Comparison of ENCODE assay signal across 10 cellular contexts in the genomic region with DNA sequence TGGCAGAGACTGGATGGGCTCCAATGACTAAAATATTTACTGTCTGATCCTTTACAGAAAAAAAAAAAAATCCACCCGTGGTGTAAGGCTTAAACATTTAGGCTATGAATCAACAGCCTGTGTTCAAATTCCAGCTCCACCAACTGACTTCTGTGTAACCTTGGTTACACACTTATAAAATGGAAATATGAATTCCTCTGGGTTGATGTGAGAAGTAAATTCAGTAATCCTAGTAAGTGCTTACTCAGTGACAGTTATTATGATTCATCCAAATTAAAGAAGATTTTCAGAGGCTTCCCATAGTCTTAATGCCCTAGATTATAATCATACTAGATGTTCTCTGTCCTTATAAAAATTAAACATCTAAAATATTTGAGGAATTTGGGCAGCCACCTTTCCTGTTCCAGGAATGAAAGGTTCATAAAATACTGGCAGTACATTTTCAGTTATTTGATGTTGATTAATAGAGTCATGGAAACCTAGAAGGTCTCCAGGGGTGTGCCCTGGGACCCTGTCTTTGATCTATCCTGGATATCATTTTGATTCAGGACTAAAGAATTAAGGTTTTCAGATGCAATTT.
DNase-seq lines count a peak whose midpoint lies in the region; TF ChIP-seq lines count a peak whose summit lies in the region.
"Had no signal": no experiment of that assay in that cellular context is flagged by ENCODE, and none has a peak within 500 bp of the region (broad histone marks: within the 10 kb centered on the region; RNA-seq: fewer than 3 reads in every experiment).

No MANE protein-coding gene starts in this region.

- H3K4me3 ChIP-seq in coronary artery: no peak overlapping the region
- no peak overlapping the region for H3K4me3 ChIP-seq in muscle layer of duodenum (ENCODE audit: low read depth in 1 of 2, low read length in 2 of 2)
- H3K4me3 ChIP-seq: right lobe of liver had no signal

- peaks cover 0 to 9% of the 10 kb centered on the region in 2 donors for H3K4me1 ChIP-seq in muscle layer of duodenum (ENCODE audit: control insufficient read depth in 1 of 2, insufficient read depth in 2 of 2, low read length in 2 of 2)

- H3K9me3 ChIP-seq in muscle layer of duodenum (ENCODE audit: control insufficient read depth in 1 of 2, low read length in 2 of 2): no peaks in the 10 kb centered on the region
- H3K9me3 ChIP-seq: right lobe of liver had no signal

- TF ChIP-seq CTCF in coronary artery (IDR thresholded peaks at IDR 0.05): no peak

- DNase-seq in ACHN (peak; percentile 68), LHCN-M2 (ENCODE audit: low read depth) (peak; percentile 97), coronary artery (ENCODE audit: low spot score) (no peak), OCI-M2 (lab: John Stamatoyannopoulos, UW; ENCODE audit: unreplicated experiment) (no peak), NCI-H2029 (lab: John Stamatoyannopoulos, UW) (no peak), NCI-H1092 treated with DMSO at 0.1 percent for 48 hours (lab: John Stamatoyannopoulos, UW) (no peak), ureter (ENCODE audit: low spot score) (no peak)
- DNase-seq: DND-41 had no signal

- in situ Hi-C loops in ACHN (cut with HindIII; ENCODE audit: low pct_ligation_motif_present, low pct_unique_long_range_greater_than_20kb, low sequenced_read_pairs): loop anchor here (25.0 kb wide), 1 partner anchor 138 kb away; no protein-coding TSS in a partner anchor

- no peaks in the 10 kb centered on the region for H3K36me3 ChIP-seq in muscle layer of duodenum (ENCODE audit: control insufficient read depth in 1 of 2, insufficient read depth in 2 of 2, low read length in 2 of 2)
- H3K36me3 ChIP-seq: right lobe of liver had no signal

- H3K27me3 ChIP-seq in muscle layer of duodenum (ENCODE audit: low read depth, low read length): no peaks in the 10 kb centered on the region
- H3K27me3 ChIP-seq: right lobe of liver had no signal

- peak overlapping the region; percentile 6 to 64 for H3K27ac ChIP-seq in coronary artery
- peak overlapping the region; percentile 77 for H3K27ac ChIP-seq in muscle layer of duodenum (ENCODE audit: low read length)
- H3K27ac ChIP-seq: right lobe of liver had no signal

Comparison
In these comparisons a context has a peak if more than half of its experiments do, and no peak if none do; other contexts are left out.
1. DNase-seq: peak in ACHN (single experiment) and LHCN-M2 (single experiment); none in coronary artery (single experiment), OCI-M2 (single experiment), NCI-H2029 (single experiment), NCI-H1092 treated with DMSO at 0.1 percent for 48 hours (single experiment) and ureter (single experiment).